Comparison of ENCODE assay signal across 8 cellular contexts in the genomic region with DNA sequence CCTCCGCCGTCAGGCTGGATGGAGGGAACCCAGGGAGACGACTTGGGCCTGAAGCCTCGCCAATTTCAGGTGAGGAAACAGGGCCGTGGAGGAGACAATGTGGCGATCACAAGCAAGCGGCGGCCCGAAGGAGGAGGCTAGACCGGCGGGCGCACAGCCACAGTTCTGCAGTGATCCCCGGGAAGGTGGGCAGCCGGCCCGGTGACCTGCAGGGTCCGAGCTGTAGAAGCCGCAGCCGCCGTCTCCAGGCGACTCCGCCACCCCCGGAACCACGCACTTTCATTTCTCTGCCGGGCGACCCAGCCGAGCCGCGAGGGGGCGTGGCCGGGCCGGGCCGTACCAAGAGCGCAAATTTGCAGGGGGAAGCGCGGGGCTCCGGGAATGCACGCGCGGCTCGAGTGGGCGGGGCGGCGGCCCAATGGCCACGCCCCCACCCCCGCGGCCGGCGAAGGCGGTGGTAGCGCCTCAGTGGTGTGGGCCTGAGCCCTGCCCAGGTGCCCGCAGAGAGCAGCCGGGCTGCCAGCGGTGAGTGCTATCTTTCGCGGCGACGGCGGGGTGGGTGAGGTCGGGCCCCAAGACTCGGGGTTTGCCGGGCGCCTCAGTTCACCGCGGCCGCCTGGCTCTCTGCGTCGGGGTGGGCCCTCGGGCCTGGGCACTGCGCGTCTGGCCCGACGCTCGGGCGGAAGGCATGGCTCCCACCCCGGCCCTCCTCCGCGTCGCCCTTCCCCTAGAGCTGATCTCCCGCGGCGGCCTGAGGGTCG. TPM values are rescaled to one million over a fixed set of nuclear protein-coding genes. Genes with fewer than 3 reads are reported as not detected.
DNase-seq lines count a peak whose midpoint lies in the region; ATAC-seq, FAIRE-seq and TF ChIP-seq lines count a peak whose summit lies in the region.

A gene (plus strand): TSS at position 501 of the 761 bp plus-strand sequence. CDS start 38,847 bp downstream, outside the sequence.

- H3F3A ChIP-seq in SU-DHL-6 (ENCODE audit: insufficient read depth): no peaks in the 10 kb centered on the region

- intact Hi-C loops in head of caudate nucleus (cut with DNase I) (loop anchor here (5.0 kb wide), 1 partner anchor 38 kb away; a partner anchor contains a TSS), pancreas (cut with DNase I) (no loop called here), thyroid gland (cut with DNase I) (loop anchor here (5.0 kb wide), 1 partner anchor 77 kb away; a partner anchor contains a TSS)

- H3K4me3 ChIP-seq in GM12864 (ENCODE audit: low read depth, low read length) (peak within 1 kb of the TSS; percentile 98), SU-DHL-6 (ENCODE audit: insufficient read depth, low read length, poor library complexity, severe bottlenecking) (peak within 1 kb of the TSS; percentile 86), pancreas (peak within 1 kb of the TSS; percentile 90 to 99 (median 98)), thyroid gland (replicated peaks in 1 of 3) (peak within 1 kb of the TSS; percentile 69 to 100 (median 86))

- no peaks in the 10 kb centered on the region for H3K9me3 Mint-ChIP-seq in activated naive CD8-positive, alpha-beta T cell treated with anti-CD3 and anti-CD28 coated beads, Interleukin-2, amount 10 ng/mL, durations not matched to agents 7 days and 5 days

- H3K36me3 ChIP-seq in SU-DHL-6 (ENCODE audit: low read length): no peaks in the 10 kb centered on the region
- no peaks in the 10 kb centered on the region for H3K36me3 ChIP-seq in pancreas
- no peaks in the 10 kb centered on the region for H3K36me3 ChIP-seq in thyroid gland

- H3K36me3 Mint-ChIP-seq in activated naive CD8-positive, alpha-beta T cell treated with anti-CD3 and anti-CD28 coated beads, Interleukin-2, amount 10 ng/mL, durations not matched to agents 7 days and 5 days: no peaks in the 10 kb centered on the region

- no peaks in the 10 kb centered on the region for H3K9me2 ChIP-seq in SU-DHL-6 (replicated peaks; ENCODE audit: insufficient read depth, low read length)

- peak within 1 kb of the TSS; percentile 78 for H3K9ac ChIP-seq in SU-DHL-6 (ENCODE audit: low read length)

- H3K4me3 Mint-ChIP-seq in activated naive CD8-positive, alpha-beta T cell treated with anti-CD3 and anti-CD28 coated beads, Interleukin-2, amount 10 ng/mL, durations not matched to agents 7 days and 5 days: peak within 1 kb of the TSS; percentile 90

- H3K27me3 ChIP-seq in SU-DHL-6 (ENCODE audit: low read length) (no peaks in the 10 kb centered on the region), pancreas (no peaks in the 10 kb centered on the region), thyroid gland (no peaks in the 10 kb centered on the region)

- TF ChIP-seq POLR2A in thyroid gland (IDR thresholded peaks at IDR 0.05): peak; percentile 99 to 100

- POLR2A ChIA-PET in activated naive CD8-positive, alpha-beta T cell treated with anti-CD3 and anti-CD28 coated beads, Interleukin-2, amount 10 ng/mL, durations not matched to agents 7 days and 5 days (lab: Charles Lee): interaction anchor here (0.7 to 2.8 kb wide), 13 partner anchors 8 to 133 kb away, joined by 3 to 18 read pairs (median 4); a partner anchor contains a TSS

- no peaks in the 10 kb centered on the region for H3K79me2 ChIP-seq in SU-DHL-6 (ENCODE audit: insufficient read depth, low read length)

- H3K4me1 Mint-ChIP-seq in activated naive CD8-positive, alpha-beta T cell treated with anti-CD3 and anti-CD28 coated beads, Interleukin-2, amount 10 ng/mL, durations not matched to agents 7 days and 5 days: peaks cover 22% of the 10 kb centered on the region

- WGBS in pancreas, 2 donors: 0 to 1% methylated on average over 62 to 82 of the region's 82 CpGs
- WGBS in thyroid gland, 2 donors: 0 to 3% methylated on average over 7 to 10 of the region's 82 CpGs

- H3K9me3 ChIP-seq in SU-DHL-6 (ENCODE audit: insufficient read depth, low read length) (no peaks in the 10 kb centered on the region), pancreas (no peaks in the 10 kb centered on the region), thyroid gland (no peaks in the 10 kb centered on the region)

- ATAC-seq in HG02642 (IDR thresholded peaks at IDR 0.05; ENCODE audit: poor library complexity, unreplicated experiment) (peak; percentile 95), pancreas (peak; percentile 99 to 100 (median 99))
- peak; percentile 94 for ATAC-seq in activated naive CD8-positive, alpha-beta T cell treated with anti-CD3 and anti-CD28 coated beads, Interleukin-2, amount 10 ng/mL, durations not matched to agents 7 days and 5 days (ENCODE audit: low read depth)

- H3K27ac ChIP-seq in SU-DHL-6 (ENCODE audit: low read depth, low read length) (peak within 1 kb of the TSS; percentile 25; the same call in 1 of the 2 replicates), pancreas (peak within 1 kb of the TSS; percentile 73 to 87 (median 76)), thyroid gland (peak within 1 kb of the TSS; percentile 86 to 98 (median 94))

- peak within 1 kb of the TSS; percentile 93 for H3K27ac Mint-ChIP-seq in activated naive CD8-positive, alpha-beta T cell treated with anti-CD3 and anti-CD28 coated beads, Interleukin-2, amount 10 ng/mL, durations not matched to agents 7 days and 5 days

- DNase-seq in GM12864 (ENCODE audit: low read depth): peak; percentile 67
- peak; percentile 87 for DNase-seq in NCI-H1105 treated with DMSO at 0.1 percent for 48 hours (lab: John Stamatoyannopoulos, UW)
- peak; percentile 100 for DNase-seq in activated naive CD8-positive, alpha-beta T cell treated with anti-CD3 and anti-CD28 coated beads, Interleukin-2, amount 10 ng/mL, durations not matched to agents 7 days and 5 days
- peak; percentile 91 to 100 (median 97) for DNase-seq in head of caudate nucleus
- DNase-seq in pancreas: peak; percentile 92 to 98 (median 96)
- peak; percentile 93 to 95 for DNase-seq in thyroid gland

- TF ChIP-seq CTCF in GM12864 (IDR thresholded peaks at IDR 0.05; ENCODE audit: low read depth, low read length, missing control alignments) (no peak), SU-DHL-6 (IDR thresholded peaks at IDR 0.05; ENCODE audit: insufficient read depth, low read length, poor library complexity, severe bottlenecking) (no peak), pancreas (IDR thresholded peaks at IDR 0.05) (no peak), thyroid gland (IDR thresholded peaks at IDR 0.05) (peak in 1 of 6 experiments; percentile 25)

- peak within 1 kb of the TSS; percentile 91 for H2AFZ ChIP-seq in SU-DHL-6 (ENCODE audit: low read depth, low read length, severe bottlenecking)

- H3K4me1 ChIP-seq in pancreas: peaks cover 0 to 5% (median 0%) of the 10 kb centered on the region in 3 donors
- peaks cover 32 to 45% of the 10 kb centered on the region in 2 donors for H3K4me1 ChIP-seq in thyroid gland

- FAIRE-seq in pancreas (lab: Jason Lieb, UNC): no peak

- H3K27me3 Mint-ChIP-seq in activated naive CD8-positive, alpha-beta T cell treated with anti-CD3 and anti-CD28 coated beads, Interleukin-2, amount 10 ng/mL, durations not matched to agents 7 days and 5 days: peaks cover 4% of the 10 kb centered on the region

- H4K20me1 ChIP-seq in SU-DHL-6 (ENCODE audit: low read depth, low read length): no peaks in the 10 kb centered on the region

- peak within 1 kb of the TSS; percentile 79 for H3K4me2 ChIP-seq in SU-DHL-6 (ENCODE audit: low read depth, low read length, poor library complexity, severe bottlenecking)

RNA-seq across cellular contexts. Expression of the gene that starts here (rescaled TPM):
- 10 to 100 TPM; 61.5 to 62.2 TPM for total RNA-seq in activated naive CD8-positive, alpha-beta T cell treated with anti-CD3 and anti-CD28 coated beads, Interleukin-2, amount 10 ng/mL, durations not matched to agents 7 days and 5 days
- total RNA-seq in pancreas (10 to 100 TPM; 29.7 to 71.6 (median 41.7) TPM), thyroid gland (100 to 1,000 TPM; 141 to 341 (median 285) TPM)
- polyA plus RNA-seq in pancreas: 10 to 100 TPM; 84.2 to 99.0 TPM

Comparison
In these comparisons a context has a peak if more than half of its experiments do, and no peak if none do; other contexts are left out.
1. Peak in every context shown above with its lines: DNase-seq, ATAC-seq, H3K4me3 ChIP-seq and H3K27ac ChIP-seq.
2. H3K27ac ChIP-seq: peak in every context shown above with its lines; median percentile 94 in thyroid gland; 76 in pancreas; 25 in SU-DHL-6.
3. intact Hi-C loops: an anchor here in head of caudate nucleus (5.0 kb wide) and thyroid gland (5.0 kb wide); none called in pancreas.